Comparison of ENCODE assay signal across 17 cellular contexts in genomic region chr1:160446945-160447600, GRCh38. TPM values are rescaled to one million over a fixed set of nuclear protein-coding genes. Genes with fewer than 3 reads are reported as not detected.
DNase-seq lines count a peak whose midpoint lies in the region; ATAC-seq lines count a peak whose summit lies in the region.
"Had no signal": no experiment of that assay in that cellular context is flagged by ENCODE, and none has a peak within 500 bp of the region (broad histone marks: within the 10 kb centered on the region; RNA-seq: fewer than 3 reads in every experiment).

No MANE protein-coding gene starts in this region.

- peaks cover 82% of the 10 kb centered on the region for H3K4me1 Mint-ChIP-seq in stimulated activated naive CD8-positive, alpha-beta T cell treated with anti-CD3 and anti-CD28 coated beads, Interleukin-15, Interleukin-2, amounts not matched to agents 100 ng/mL and 50 ng/mL, for 24 hours (ENCODE audit: low read depth)
- H3K4me1 Mint-ChIP-seq in T-cell, result peaks cover 59 to 72% (median 63%) of the 10 kb centered on the region in 3 donors
- H3K4me1 Mint-ChIP-seq in activated naive CD8-positive, alpha-beta T cell treated with anti-CD3 and anti-CD28 coated beads, Interleukin-2, amount 10 ng/mL, durations not matched to agents 7 days and 5 days, result peaks cover 36% of the 10 kb centered on the region

- peak overlapping the region; percentile 56 for H3K27ac Mint-ChIP-seq in stimulated activated naive CD8-positive, alpha-beta T cell treated with anti-CD3 and anti-CD28 coated beads, Interleukin-15, Interleukin-2, amounts not matched to agents 100 ng/mL and 50 ng/mL, for 24 hours
- peak overlapping the region; percentile 69 to 84 for H3K27ac Mint-ChIP-seq in T-cell
- peak overlapping the region; percentile 9 for H3K27ac Mint-ChIP-seq in activated naive CD8-positive, alpha-beta T cell treated with anti-CD3 and anti-CD28 coated beads, Interleukin-2, amount 10 ng/mL, durations not matched to agents 7 days and 5 days

- WGBS in thymus, result 33% methylated on average over 8 of the region's 8 CpGs

- no peak for DNase-seq in stimulated activated naive CD8-positive, alpha-beta T cell treated with anti-CD3 and anti-CD28 coated beads, Interleukin-15, Interleukin-2, amounts not matched to agents 100 U/mL and 50 U/mL, for 24 hours
- DNase-seq in T-cell (no peak), NCI-H446 (lab: John Stamatoyannopoulos, UW) (no peak), DMS79 (lab: John Stamatoyannopoulos, UW) (no peak)
- no peak for DNase-seq in activated naive CD8-positive, alpha-beta T cell treated with anti-CD3 and anti-CD28 coated beads, Interleukin-2, amount 10 ng/mL, durations not matched to agents 7 days and 5 days
- DNase-seq: activated CD8-positive, alpha-beta memory T cell treated with anti-CD3 and anti-CD28 coated beads, Interleukin-2, amount 50 U/mL, for 4 hours; Caco-2; esophagus squamous epithelium; GOT3; KBM-7; left ventricle myocardium superior; RPMI8226; testis had no signal

- no peaks in the 10 kb centered on the region for H3K27me3 ChIP-seq in thymus (ENCODE audit: control insufficient read depth, insufficient read depth)
- H3K27me3 ChIP-seq: testis had no signal

- H3K4me3 Mint-ChIP-seq in stimulated activated naive CD8-positive, alpha-beta T cell treated with anti-CD3 and anti-CD28 coated beads, Interleukin-15, Interleukin-2, amounts not matched to agents 100 ng/mL and 50 ng/mL, for 24 hours, result peak overlapping the region; percentile 34
- peak overlapping the region; percentile 0 to 50 (median 4) for H3K4me3 Mint-ChIP-seq in T-cell
- no peak overlapping the region for H3K4me3 Mint-ChIP-seq in activated naive CD8-positive, alpha-beta T cell treated with anti-CD3 and anti-CD28 coated beads, Interleukin-2, amount 10 ng/mL, durations not matched to agents 7 days and 5 days

- H3K4me1 ChIP-seq in thymus (ENCODE audit: control insufficient read depth, insufficient read depth, low read length), result peaks cover 10% of the 10 kb centered on the region
- H3K4me1 ChIP-seq: Caco-2, esophagus squamous epithelium, testis had no signal

- H3K9me3 ChIP-seq in thymus (ENCODE audit: control insufficient read depth), result no peaks in the 10 kb centered on the region
- H3K9me3 ChIP-seq: Caco-2, esophagus squamous epithelium, testis had no signal

- H3K9me3 Mint-ChIP-seq in stimulated activated naive CD8-positive, alpha-beta T cell treated with anti-CD3 and anti-CD28 coated beads, Interleukin-15, Interleukin-2, amounts not matched to agents 100 ng/mL and 50 ng/mL, for 24 hours, result no peaks in the 10 kb centered on the region
- peaks cover 0 to 4% (median 0%) of the 10 kb centered on the region in 3 donors for H3K9me3 Mint-ChIP-seq in T-cell
- H3K9me3 Mint-ChIP-seq in activated naive CD8-positive, alpha-beta T cell treated with anti-CD3 and anti-CD28 coated beads, Interleukin-2, amount 10 ng/mL, durations not matched to agents 7 days and 5 days, result no peaks in the 10 kb centered on the region

- peak overlapping the region; percentile 46 for H3K27ac ChIP-seq in thymus (ENCODE audit: low read depth)
- H3K27ac ChIP-seq: cardiac muscle cell, esophagus squamous epithelium, testis had no signal

- no peak overlapping the region for H3K4me3 ChIP-seq in thymus (ENCODE audit: low read length)
- H3K4me3 ChIP-seq: cardiac muscle cell, esophagus squamous epithelium, testis had no signal

- POLR2A ChIA-PET in T-cell (lab: Charles Lee), result interaction anchor here in 1 of 2 donors (0.6 kb wide), 1 partner anchor 16 kb away, joined by 3 read pairs; no protein-coding TSS in a partner anchor
- POLR2A ChIA-PET in activated naive CD8-positive, alpha-beta T cell treated with anti-CD3 and anti-CD28 coated beads, Interleukin-2, amount 10 ng/mL, durations not matched to agents 7 days and 5 days (lab: Charles Lee), result interaction anchor here (0.9 kb wide), 1 partner anchor 8 kb away, joined by 3 read pairs; no protein-coding TSS in a partner anchor

- no peaks in the 10 kb centered on the region for H3K27me3 Mint-ChIP-seq in stimulated activated naive CD8-positive, alpha-beta T cell treated with anti-CD3 and anti-CD28 coated beads, Interleukin-15, Interleukin-2, amounts not matched to agents 100 ng/mL and 50 ng/mL, for 24 hours
- no peaks in the 10 kb centered on the region for H3K27me3 Mint-ChIP-seq in T-cell
- H3K27me3 Mint-ChIP-seq in activated naive CD8-positive, alpha-beta T cell treated with anti-CD3 and anti-CD28 coated beads, Interleukin-2, amount 10 ng/mL, durations not matched to agents 7 days and 5 days, result no peaks in the 10 kb centered on the region

- no peaks in the 10 kb centered on the region for H3K36me3 ChIP-seq in thymus (ENCODE audit: control insufficient read depth, insufficient read depth)
- H3K36me3 ChIP-seq: cardiac muscle cell, esophagus squamous epithelium had no signal

- H3K36me3 Mint-ChIP-seq in stimulated activated naive CD8-positive, alpha-beta T cell treated with anti-CD3 and anti-CD28 coated beads, Interleukin-15, Interleukin-2, amounts not matched to agents 100 ng/mL and 50 ng/mL, for 24 hours (ENCODE audit: low read depth), result peaks cover 3% of the 10 kb centered on the region
- no peaks in the 10 kb centered on the region for H3K36me3 Mint-ChIP-seq in T-cell
- peaks cover 2% of the 10 kb centered on the region for H3K36me3 Mint-ChIP-seq in activated naive CD8-positive, alpha-beta T cell treated with anti-CD3 and anti-CD28 coated beads, Interleukin-2, amount 10 ng/mL, durations not matched to agents 7 days and 5 days

- CTCF ChIA-PET in T-cell (lab: Charles Lee), result interaction anchor here in 1 of 2 donors (0.6 kb wide), 1 partner anchor 220 kb away, joined by 3 read pairs; no protein-coding TSS in a partner anchor

- ATAC-seq in stimulated activated naive CD8-positive, alpha-beta T cell treated with anti-CD3 and anti-CD28 coated beads, Interleukin-15, Interleukin-2, amounts not matched to agents 100 U/mL and 50 U/mL, for 24 hours, result no peak
- ATAC-seq in T-cell (replicated peaks in 1 of 4), result peak in 2 of 4 experiments; percentile 36 to 37
- peak; percentile 30 for ATAC-seq in activated naive CD8-positive, alpha-beta T cell treated with anti-CD3 and anti-CD28 coated beads, Interleukin-2, amount 10 ng/mL, durations not matched to agents 7 days and 5 days (ENCODE audit: low read depth)
- ATAC-seq in GM21447 (IDR thresholded peaks at IDR 0.05; ENCODE audit: unreplicated experiment), result no peak
- ATAC-seq: left ventricle myocardium superior had no signal

RNA-seq across cellular contexts. Expression of gene VANGL2, which starts 46.7 kb away (rescaled TPM):
- under 1 TPM in 3 of 5 donors, not detected in 2; 0.16 to 0.26 (median 0.20) TPM for total RNA-seq in T-cell
- under 1 TPM; 0.06 to 0.34 TPM for total RNA-seq in activated naive CD8-positive, alpha-beta T cell treated with anti-CD3 and anti-CD28 coated beads, Interleukin-2, amount 10 ng/mL, durations not matched to agents 7 days and 5 days
- 5.6 TPM for polyA plus RNA-seq in thymus

Comparison
In these comparisons a context has a peak if more than half of its experiments do, and no peak if none do; other contexts are left out.
1. H3K27ac Mint-ChIP-seq: peak in every context shown above with its lines; median percentile 76 in T-cell; 56 in stimulated activated naive CD8-positive, alpha-beta T cell treated with anti-CD3 and anti-CD28 coated beads, Interleukin-15, Interleukin-2, amounts not matched to agents 100 ng/mL and 50 ng/mL, for 24 hours; 9 in activated naive CD8-positive, alpha-beta T cell treated with anti-CD3 and anti-CD28 coated beads, Interleukin-2, amount 10 ng/mL, durations not matched to agents 7 days and 5 days.